In genomic region chr14:93009471-93010117, GRCh38 we compare ENCODE assay signal across 10 cellular contexts.
DNase-seq lines count a peak whose midpoint lies in the region; ATAC-seq and TF ChIP-seq lines count a peak whose summit lies in the region.
"Had no signal": no experiment of that assay in that cellular context is flagged by ENCODE, and none has a peak within 500 bp of the region (broad histone marks: within the 10 kb centered on the region; RNA-seq: fewer than 3 reads in every experiment).

No MANE protein-coding gene starts in this region.

- H3F3A ChIP-seq in SK-N-SH (replicated peaks; ENCODE audit: insufficient read depth): no peaks in the 10 kb centered on the region
- H3F3A ChIP-seq in PC-3 (ENCODE audit: low read length, unreplicated experiment): no peaks in the 10 kb centered on the region

- TF ChIP-seq RAD21 in SK-N-SH (IDR thresholded peaks at IDR 0.05; ENCODE audit: low read length): no peak

- H3K36me3 ChIP-seq in SK-N-SH (replicated peaks in 1 of 2; ENCODE audit: control insufficient read depth in 1 of 2, insufficient read depth in 2 of 2, low read length in 1 of 2) (no peaks in the 10 kb centered on the region), osteoblast (ENCODE audit: insufficient read depth, low read length) (no peaks in the 10 kb centered on the region), aorta (ENCODE audit: control insufficient read depth in 1 of 2, insufficient read depth in 2 of 2, low read length in 1 of 2) (no peaks in the 10 kb centered on the region), PC-3 (ENCODE audit: low read depth, low read length) (no peaks in the 10 kb centered on the region)
- H3K36me3 ChIP-seq: prostate gland had no signal

- H3K4me1 ChIP-seq in SK-N-SH (ENCODE audit: control insufficient read depth in 1 of 2, insufficient read depth in 2 of 2, low read depth in 1 of 2, low read length in 1 of 2) (peaks cover 19 to 100% of the 10 kb centered on the region in 2 experiments), osteoblast (ENCODE audit: insufficient read depth, low read length) (peaks cover 74% of the 10 kb centered on the region), aorta (ENCODE audit: control insufficient read depth in 1 of 2, insufficient read depth in 2 of 2, low read length in 2 of 2) (peaks cover 1 to 4% of the 10 kb centered on the region in 2 donors), PC-3 (ENCODE audit: insufficient read depth, low read length) (peaks cover 27% of the 10 kb centered on the region)

- BruUV-seq in PC-3 (replicated peaks; lab: Mats Ljungman, UMichigan): no TSS peak

- H3K9me2 ChIP-seq in SK-N-SH: no peaks in the 10 kb centered on the region
- H3K9me2 ChIP-seq in PC-3 (replicated peaks; ENCODE audit: low read length): no peaks in the 10 kb centered on the region

- no peaks in the 10 kb centered on the region for H3K9me3 ChIP-seq in SK-N-SH
- no peaks in the 10 kb centered on the region for H3K9me3 ChIP-seq in osteoblast (ENCODE audit: low read depth, low read length)
- H3K9me3 ChIP-seq in aorta (ENCODE audit: control insufficient read depth, low read length): no peaks in the 10 kb centered on the region
- no peaks in the 10 kb centered on the region for H3K9me3 ChIP-seq in PC-3 (ENCODE audit: low read length)
- H3K9me3 ChIP-seq: prostate gland had no signal

- H3K4me2 ChIP-seq in SK-N-SH (no peak overlapping the region), osteoblast (ENCODE audit: insufficient read depth, low read length) (no peak overlapping the region), PC-3 (ENCODE audit: low read length) (no peak overlapping the region)

- peak; percentile 98 for DNase-seq in Ammon's horn (ENCODE audit: low spot score)
- peak; percentile 89 for DNase-seq in SK-N-SH
- peak; percentile 78 to 98 (median 93) for DNase-seq in head of caudate nucleus
- DNase-seq in osteoblast (ENCODE audit: insufficient read length, low spot score, missing footprints): peak; percentile 86
- DNase-seq in aorta: no peak
- no peak for DNase-seq in PC-3
- no peak for DNase-seq in NCI-H526 treated with DMSO at 0.1 percent for 48 hours (lab: John Stamatoyannopoulos, UW)
- DNase-seq: activated CD8-positive, alpha-beta memory T cell treated with anti-CD3 and anti-CD28 coated beads, Interleukin-2, amount 10 ng/mL, durations not matched to agents 7 days and 5 days had no signal

- H3K27ac ChIP-seq in SK-N-SH (ENCODE audit: low read depth in 2 of 2, low read length in 1 of 2): peak overlapping the region in 1 of 2 experiments; percentile 98; a peak in 2 of 4 replicates
- peak overlapping the region; percentile 78 for H3K27ac ChIP-seq in osteoblast (ENCODE audit: low read depth, low read length)
- H3K27ac ChIP-seq in aorta (ENCODE audit: low read depth in 1 of 2, low read length in 2 of 2): no peak overlapping the region
- no peak overlapping the region for H3K27ac ChIP-seq in PC-3 (ENCODE audit: low read length)
- H3K27ac ChIP-seq: prostate gland had no signal

- H3K4me3 ChIP-seq in SK-N-SH (ENCODE audit: low read depth in 2 of 2, low read length in 1 of 2) (no peak overlapping the region), osteoblast (ENCODE audit: insufficient read depth, low read length) (no peak overlapping the region), aorta (ENCODE audit: low read length in 2 of 2) (no peak overlapping the region), PC-3 (ENCODE audit: low read length) (no peak overlapping the region)
- H3K4me3 ChIP-seq: prostate gland had no signal

- H3K9ac ChIP-seq in SK-N-SH (no peak overlapping the region), PC-3 (ENCODE audit: low read length) (no peak overlapping the region)

- H3K27me3 ChIP-seq in SK-N-SH (ENCODE audit: insufficient read depth) (no peaks in the 10 kb centered on the region), osteoblast (ENCODE audit: insufficient read depth, low read length) (no peaks in the 10 kb centered on the region), aorta (ENCODE audit: control insufficient read depth in 1 of 2, insufficient read depth in 2 of 2, low read length in 1 of 2) (no peaks in the 10 kb centered on the region), PC-3 (ENCODE audit: low read length) (no peaks in the 10 kb centered on the region)

- WGBS in SK-N-SH (ENCODE audit: low lambda C conversion rate): 58% methylated on average over 12 of the region's 17 CpGs
- WGBS in aorta, 2 donors: 94 to 95% methylated on average over 17 of the region's 17 CpGs

- peak in 1 of 2 experiments; percentile 92; a peak in 1 of 4 replicates for TF ChIP-seq EP300 in SK-N-SH (IDR thresholded peaks at IDR 0.05; ENCODE audit: borderline replicate concordance in 1 of 2, low read depth in 1 of 2, low read length in 1 of 2)

- no peak overlapping the region for H2AFZ ChIP-seq in SK-N-SH (ENCODE audit: low read depth)
- H2AFZ ChIP-seq in osteoblast (ENCODE audit: low read length): peak overlapping the region; percentile 7
- no peak overlapping the region for H2AFZ ChIP-seq in PC-3 (ENCODE audit: low read length)

- TF ChIP-seq CTCF in SK-N-SH (IDR thresholded peaks at IDR 0.05) (no peak), osteoblast (IDR thresholded peaks at IDR 0.05; ENCODE audit: extremely low read depth, low read depth, low read length) (no peak), PC-3 (conservative IDR thresholded peaks at IDR 0.05; ENCODE audit: low read depth, low read length) (no peak)

- H4K20me1 ChIP-seq in SK-N-SH (ENCODE audit: insufficient read depth) (0 out of 2 replicates have a peak, but pooled peaks cover 3% of the 10 kb centered on the region), osteoblast (ENCODE audit: insufficient read depth, low read length) (peaks cover 24% of the 10 kb centered on the region), PC-3 (ENCODE audit: low read length) (no peaks in the 10 kb centered on the region)

- H3K79me2 ChIP-seq in SK-N-SH (ENCODE audit: insufficient read depth) (no peaks in the 10 kb centered on the region), osteoblast (ENCODE audit: insufficient read depth, low read length) (no peaks in the 10 kb centered on the region), PC-3 (ENCODE audit: low read length) (0 out of 2 replicates have a peak, but pooled peaks cover 15% of the 10 kb centered on the region)

- CTCF ChIA-PET in SK-N-SH (lab: Yijun Ruan, JAX) (interaction anchor here (0.8 to 3.4 kb wide), 4 partner anchors 11 to 103 kb away, joined by 3 to 11 read pairs (median 4); no protein-coding TSS in a partner anchor), PC-3 (lab: Charles Lee) (no interaction called here)

- intact Hi-C loops in head of caudate nucleus (cut with DNase I) (loop anchor here (10.0 kb wide), 1 partner anchor 55 kb away; no protein-coding TSS in a partner anchor), aorta (cut with DNase I) (no loop called here), PC-3 (cut with micrococcal nuclease) (no loop called here)

- ATAC-seq in GM18909 (IDR thresholded peaks at IDR 0.05; ENCODE audit: poor library complexity, unreplicated experiment) (no peak), aorta (ENCODE audit: low FRiP score) (no peak), PC-3 (no peak)
- ATAC-seq: activated CD8-positive, alpha-beta memory T cell treated with anti-CD3 and anti-CD28 coated beads, Interleukin-2, amount 10 ng/mL, durations not matched to agents 7 days and 5 days had no signal

- POLR2A ChIA-PET in SK-N-SH (lab: Yijun Ruan, JAX): interaction anchor here (0.6 to 8.4 kb wide), 9 partner anchors 12 to 124 kb away, joined by 3 to 39 read pairs (median 5); no protein-coding TSS in a partner anchor
- POLR2A ChIA-PET in PC-3 (lab: Charles Lee; ENCODE audit: unreplicated experiment): no interaction called here

TF ChIP-seq in SK-N-SH, 30 proteins besides CTCF, POLR2A, EP300 and RAD21:
- 0 out of 2 replicates have a peak, but pooled peaks have one; percentile 14 for TF ChIP-seq POLR2AphosphoS5 (IDR thresholded peaks at IDR 0.05; ENCODE audit: low read depth, low read length)
- no peak for TF ChIP-seq NFIC (IDR thresholded peaks at IDR 0.05; ENCODE audit: borderline replicate concordance)
- no peak for TF ChIP-seq TEAD4 (IDR thresholded peaks at IDR 0.05; ENCODE audit: borderline replicate concordance, insufficient read depth)
- TF ChIP-seq FOXJ3 (CRISPR knock-in tag; IDR thresholded peaks at IDR 0.05): peak; percentile 91
- TF ChIP-seq SIN3A (IDR thresholded peaks at IDR 0.05; ENCODE audit: borderline replicate concordance, low read depth, low read length): no peak
- TF ChIP-seq CHD2 (IDR thresholded peaks at IDR 0.05; ENCODE audit: low read length, partially characterized antibody): peak; percentile 82
- TF ChIP-seq GABPA (IDR thresholded peaks at IDR 0.05; ENCODE audit: low read depth): no peak
- TF ChIP-seq IRF3 (IDR thresholded peaks at IDR 0.05; ENCODE audit: low read depth, low read length): no peak
- TF ChIP-seq JUND (IDR thresholded peaks at IDR 0.05): no peak
- peak; percentile 67 for TF ChIP-seq TCF12 (IDR thresholded peaks at IDR 0.05)
- TF ChIP-seq RCOR1 (IDR thresholded peaks at IDR 0.05; ENCODE audit: low read length): peak; percentile 87
- TF ChIP-seq GATA2 (CRISPR knock-in tag; IDR thresholded peaks at IDR 0.05): peak; percentile 32; the same call in 1 of the 2 replicates
- TF ChIP-seq RFX5 (IDR thresholded peaks at IDR 0.05; ENCODE audit: low read length): no peak

Comparison
In these comparisons a context has a peak if more than half of its experiments do, and no peak if none do; other contexts are left out.
1. DNase-seq: peak in Ammon's horn (single experiment), SK-N-SH (single experiment), head of caudate nucleus (42 of 42) and osteoblast (single experiment); none in aorta (0 of 2), PC-3 (single experiment) and NCI-H526 treated with DMSO at 0.1 percent for 48 hours (single experiment).